ENCODE assay signal across 35 cellular contexts in genomic region chr16:4333308-4333638, GRCh38. TPM values are rescaled to one million over a fixed set of nuclear protein-coding genes. Genes with fewer than 3 reads are reported as not detected.
"Had no signal": no experiment of that assay in that cellular context is flagged by ENCODE, and none has a peak within 500 bp of the region (broad histone marks: within the 10 kb centered on the region; RNA-seq: fewer than 3 reads in every experiment).

No MANE protein-coding gene starts in this region.

- H3K4me3 ChIP-seq: ascending aorta, cardiac muscle cell had no signal

- H3K4me3 Mint-ChIP-seq: activated B cell treated with CpG ODN at 0.5 μM for 24 hours; activated CD4-positive, alpha-beta memory T cell treated with anti-CD3 and anti-CD28 coated beads for 36 hours; activated CD4-positive, alpha-beta T cell treated with anti-CD3 and anti-CD28 coated beads, Interleukin-2, amount 10 ng/mL, durations not matched to agents 24 days and 14 days; activated CD8-positive, alpha-beta T cell treated with anti-CD3 and anti-CD28 coated beads for 36 hours; activated naive CD4-positive, alpha-beta T cell treated with anti-CD3 and anti-CD28 coated beads, Interleukin-2, amount 10 ng/mL, durations not matched to agents 7 days and 5 days; activated naive CD4-positive, alpha-beta T cell treated with anti-CD3 and anti-CD28 coated beads, Interleukin-2, amount 50 U/mL, for 24 hours; activated naive CD8-positive, alpha-beta T cell; activated naive CD8-positive, alpha-beta T cell treated with anti-CD3 and anti-CD28 coated beads, Interleukin-2, amount 10 ng/mL, durations not matched to agents 7 days and 5 days; activated naive CD8-positive, alpha-beta T cell treated with anti-CD3 and anti-CD28 coated beads, Interleukin-2, amount 50 U/mL, for 24 hours; activated T-cell treated with anti-CD3 and anti-CD28 coated beads, Interleukin-2, amount 50 U/mL, for 24 hours; brain; central memory CD8-positive, alpha-beta T cell; T-helper 1 cell treated with Interleukin-12 subunit alpha and Interleukin-12 subunit beta and Interleukin-4 antibody, amounts not matched to agents 30 μg/mL and 1 μg/mL, for 36 hours; T-helper 2 cell treated with Interferon-gamma antibody and Interleukin-4, amounts not matched to agents 5 μg/mL and 100 μg/mL, for 36 hours had no signal

- H3K27ac ChIP-seq: ascending aorta, cardiac muscle cell, VCaP had no signal

- H3K27ac Mint-ChIP-seq: activated B cell treated with CpG ODN at 0.5 μM for 24 hours; activated CD4-positive, alpha-beta memory T cell treated with anti-CD3 and anti-CD28 coated beads for 36 hours; activated CD4-positive, alpha-beta T cell treated with anti-CD3 and anti-CD28 coated beads, Interleukin-2, amount 10 ng/mL, durations not matched to agents 24 days and 14 days; activated CD8-positive, alpha-beta T cell treated with anti-CD3 and anti-CD28 coated beads for 36 hours; activated naive CD4-positive, alpha-beta T cell treated with anti-CD3 and anti-CD28 coated beads, Interleukin-2, amount 10 ng/mL, durations not matched to agents 7 days and 5 days; activated naive CD4-positive, alpha-beta T cell treated with anti-CD3 and anti-CD28 coated beads, Interleukin-2, amount 50 U/mL, for 24 hours; activated naive CD8-positive, alpha-beta T cell; activated naive CD8-positive, alpha-beta T cell treated with anti-CD3 and anti-CD28 coated beads, Interleukin-2, amount 10 ng/mL, durations not matched to agents 7 days and 5 days; activated naive CD8-positive, alpha-beta T cell treated with anti-CD3 and anti-CD28 coated beads, Interleukin-2, amount 50 U/mL, for 24 hours; activated T-cell treated with anti-CD3 and anti-CD28 coated beads, Interleukin-2, amount 50 U/mL, for 24 hours; activated T-helper 2 cell treated with anti-CD3 and anti-CD28 coated beads, Interferon-gamma antibody, Interleukin-2, Interleukin-4, amounts not matched to agents 10 μg/mL and 5 μg/mL and 100 μg/mL, durations not matched to agents 14 hours and 24 hours and 36 hours; T-helper 1 cell treated with Interleukin-12 subunit alpha and Interleukin-12 subunit beta and Interleukin-4 antibody, amounts not matched to agents 30 μg/mL and 1 μg/mL, for 36 hours; T-helper 2 cell treated with Interferon-gamma antibody and Interleukin-4, amounts not matched to agents 5 μg/mL and 100 μg/mL, for 36 hours had no signal

- H3K36me3 Mint-ChIP-seq: activated CD4-positive, alpha-beta memory T cell treated with anti-CD3 and anti-CD28 coated beads for 36 hours; activated naive CD4-positive, alpha-beta T cell treated with anti-CD3 and anti-CD28 coated beads, Interleukin-2, amount 10 ng/mL, durations not matched to agents 7 days and 5 days; activated naive CD4-positive, alpha-beta T cell treated with anti-CD3 and anti-CD28 coated beads, Interleukin-2, amount 50 U/mL, for 24 hours; activated naive CD8-positive, alpha-beta T cell; activated naive CD8-positive, alpha-beta T cell treated with anti-CD3 and anti-CD28 coated beads, Interleukin-2, amount 10 ng/mL, durations not matched to agents 7 days and 5 days had no signal

- H3K27me3 Mint-ChIP-seq: activated B cell treated with CpG ODN at 0.5 μM for 24 hours; activated CD4-positive, alpha-beta memory T cell treated with anti-CD3 and anti-CD28 coated beads for 36 hours; activated CD8-positive, alpha-beta T cell treated with anti-CD3 and anti-CD28 coated beads for 36 hours; activated naive CD8-positive, alpha-beta T cell; activated T-cell treated with anti-CD3 and anti-CD28 coated beads, Interleukin-2, amount 50 U/mL, for 24 hours; brain; central memory CD8-positive, alpha-beta T cell had no signal

- ATAC-seq: activated CD8-positive, alpha-beta T cell treated with anti-CD3 and anti-CD28 coated beads for 36 hours; activated naive CD8-positive, alpha-beta T cell treated with anti-CD3 and anti-CD28 coated beads, Interleukin-2, amount 50 U/mL, for 24 hours had no signal

- H3K27me3 ChIP-seq: ascending aorta, cardiac muscle cell had no signal

- H3K9me3 Mint-ChIP-seq: activated B cell treated with CpG ODN at 0.5 μM for 24 hours; activated CD4-positive, alpha-beta memory T cell treated with anti-CD3 and anti-CD28 coated beads for 36 hours; activated CD4-positive, alpha-beta T cell treated with anti-CD3 and anti-CD28 coated beads, Interleukin-2, amount 10 ng/mL, durations not matched to agents 24 days and 14 days; activated CD8-positive, alpha-beta T cell treated with anti-CD3 and anti-CD28 coated beads for 36 hours; activated naive CD4-positive, alpha-beta T cell treated with anti-CD3 and anti-CD28 coated beads, Interleukin-2, amount 10 ng/mL, durations not matched to agents 7 days and 5 days; activated naive CD4-positive, alpha-beta T cell treated with anti-CD3 and anti-CD28 coated beads, Interleukin-2, amount 50 U/mL, for 24 hours; activated naive CD8-positive, alpha-beta T cell treated with anti-CD3 and anti-CD28 coated beads, Interleukin-2, amount 10 ng/mL, durations not matched to agents 7 days and 5 days; activated naive CD8-positive, alpha-beta T cell treated with anti-CD3 and anti-CD28 coated beads, Interleukin-2, amount 50 U/mL, for 24 hours; activated T-cell treated with anti-CD3 and anti-CD28 coated beads, Interleukin-2, amount 50 U/mL, for 24 hours; activated T-helper 2 cell treated with anti-CD3 and anti-CD28 coated beads, Interferon-gamma antibody, Interleukin-2, Interleukin-4, amounts not matched to agents 10 μg/mL and 5 μg/mL and 100 μg/mL, durations not matched to agents 14 hours and 24 hours and 36 hours; brain; central memory CD8-positive, alpha-beta T cell; T-helper 1 cell treated with Interleukin-12 subunit alpha and Interleukin-12 subunit beta and Interleukin-4 antibody, amounts not matched to agents 30 μg/mL and 1 μg/mL, for 36 hours; T-helper 2 cell treated with Interferon-gamma antibody and Interleukin-4, amounts not matched to agents 5 μg/mL and 100 μg/mL, for 36 hours had no signal

- DNase-seq: activated B cell treated with CpG ODN at 0.5 μM for 24 hours; activated CD4-positive, alpha-beta memory T cell treated with anti-CD3 and anti-CD28 coated beads for 36 hours; activated CD4-positive, alpha-beta T cell treated with anti-CD3 and anti-CD28 coated beads for 4 hours; activated CD4-positive, alpha-beta T cell treated with anti-CD3 and anti-CD28 coated beads, Interleukin-2, amount 10 ng/mL, durations not matched to agents 24 days and 14 days; activated CD4-positive, alpha-beta T cell treated with anti-CD3 and anti-CD28 coated beads, Interleukin-2, amount 50 U/mL, for 1 hour; activated CD4-positive, alpha-beta T cell treated with anti-CD3 and anti-CD28 coated beads, Interleukin-2, amount 50 U/mL, for 4 hours; activated CD4-positive, CD25-positive, alpha-beta regulatory T cell treated with anti-CD3 and anti-CD28 coated beads, Interleukin-2, amount 50 U/mL, for 72 hours; activated CD8-positive, alpha-beta memory T cell treated with anti-CD3 and anti-CD28 coated beads, Interleukin-2, amount 50 U/mL, for 48 hours; activated CD8-positive, alpha-beta T cell treated with anti-CD3 and anti-CD28 coated beads for 36 hours; activated effector memory CD4-positive, alpha-beta T cell treated with Interleukin-2 at 50 U/mL for 16 hours; activated gamma-delta T cell; activated naive CD4-positive, alpha-beta T cell treated with anti-CD3 and anti-CD28 coated beads, Interleukin-2, amount 10 ng/mL, durations not matched to agents 7 days and 5 days; activated naive CD4-positive, alpha-beta T cell treated with Interleukin-2 at 50 U/mL for 16 hours; activated naive CD8-positive, alpha-beta T cell treated with anti-CD3 and anti-CD28 coated beads, Interleukin-2, amount 10 ng/mL, durations not matched to agents 7 days and 5 days; activated naive CD8-positive, alpha-beta T cell treated with anti-CD3 and anti-CD28 coated beads, Interleukin-2, amount 50 U/mL, for 24 hours; activated T-cell treated with anti-CD3 and anti-CD28 coated beads, Interleukin-2, amount 50 U/mL, for 24 hours; activated T-cell treated with anti-CD3 and anti-CD28 coated beads, Interleukin-2, amount 50 U/mL, for 48 hours; amygdala; anterior cingulate cortex; caudate nucleus; cerebellar nuclear complex; T-helper 1 cell; T-helper 2 cell; T-helper 9 cell had no signal

- H3K9me3 ChIP-seq: ascending aorta had no signal

- H3K4me1 Mint-ChIP-seq: activated CD4-positive, alpha-beta T cell treated with anti-CD3 and anti-CD28 coated beads, Interleukin-2, amount 10 ng/mL, durations not matched to agents 24 days and 14 days; activated naive CD8-positive, alpha-beta T cell treated with anti-CD3 and anti-CD28 coated beads, Interleukin-2, amount 10 ng/mL, durations not matched to agents 7 days and 5 days; central memory CD8-positive, alpha-beta T cell had no signal

- FAIRE-seq: bronchial epithelial cell had no signal

RNA-seq across cellular contexts. Expression of gene GLIS2, which starts 17.4 kb away (rescaled TPM):
- total RNA-seq: activated B cell treated with CpG ODN at 0.5 μM for 24 hours had no signal

RNA-seq across cellular contexts. Expression of gene VASN, which starts 38.4 kb away (rescaled TPM):
- total RNA-seq: activated CD8-positive, alpha-beta T cell treated with anti-CD3 and anti-CD28 coated beads for 36 hours; activated T-helper 2 cell treated with anti-CD3 and anti-CD28 coated beads, Interferon-gamma antibody, Interleukin-2, Interleukin-4, amounts not matched to agents 10 μg/mL and 5 μg/mL and 100 μg/mL, durations not matched to agents 14 hours and 24 hours and 36 hours had no signal
